20 cellular contexts compared by ENCODE assay signal in the genomic region with DNA sequence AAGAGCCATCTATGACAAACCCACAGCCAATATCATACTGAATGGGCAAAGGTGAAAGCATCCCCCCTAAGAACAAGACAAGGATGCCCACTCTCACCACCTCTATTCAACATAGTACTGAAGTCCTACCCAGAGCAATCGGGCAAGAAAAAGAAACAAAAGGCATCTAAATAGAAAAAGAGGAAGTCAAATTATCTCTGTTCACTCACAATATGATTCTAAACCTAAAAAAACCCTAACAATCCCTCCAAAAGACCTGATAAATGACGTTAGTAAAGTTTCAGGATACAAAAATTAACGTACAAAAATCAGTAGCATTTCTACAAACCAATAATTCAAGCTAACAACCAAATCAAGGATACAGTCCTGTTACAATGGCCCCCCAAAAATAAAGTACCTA. TPM values are rescaled to one million over a fixed set of nuclear protein-coding genes. Genes with fewer than 3 reads are reported as not detected.
A peak's percentile ranks its signal among the peaks of the same experiment; 100 is the strongest.
DNase-seq lines count a peak whose midpoint lies in the region; ATAC-seq, FAIRE-seq and TF ChIP-seq lines count a peak whose summit lies in the region.
"Had no signal": no experiment of that assay in that cellular context is flagged by ENCODE, and none has a peak within 500 bp of the region (broad histone marks: within the 10 kb centered on the region; RNA-seq: fewer than 3 reads in every experiment).

No MANE protein-coding gene starts in this region.

- no peak overlapping the region for H3K4me3 ChIP-seq in GM06990 (replicated peaks; ENCODE audit: low read depth, low read length)
- no peak overlapping the region for H3K4me3 ChIP-seq in astrocyte (ENCODE audit: insufficient read depth, low read depth, low read length)

- no peaks in the 10 kb centered on the region for H3K27me3 Mint-ChIP-seq in astrocyte (ENCODE audit: low read depth, unreplicated experiment)
- H3K27me3 Mint-ChIP-seq: CD4-positive, alpha-beta T cell had no signal

- H3K9ac ChIP-seq in astrocyte (ENCODE audit: low read length): no peak overlapping the region
- H3K9ac ChIP-seq: KMS-11 had no signal

- no peak overlapping the region for H2AFZ ChIP-seq in astrocyte (ENCODE audit: low read depth, low read length)

- H3K27ac Mint-ChIP-seq in astrocyte (ENCODE audit: unreplicated experiment): no peak overlapping the region
- H3K27ac Mint-ChIP-seq: CD4-positive, alpha-beta T cell; H9 had no signal

- H4K20me1 ChIP-seq in astrocyte (ENCODE audit: insufficient read depth, low read length): no peaks in the 10 kb centered on the region

- H3K36me3 Mint-ChIP-seq in astrocyte (ENCODE audit: low read depth, unreplicated experiment): peaks cover 12% of the 10 kb centered on the region

- FAIRE-seq in astrocyte (lab: Jason Lieb, UNC): peak; percentile 55
- FAIRE-seq: A204.1 had no signal

- DNase-seq in GM06990 (ENCODE audit: extremely low read depth, insufficient read length): peak; percentile 13
- DNase-seq in astrocyte (ENCODE audit: low read depth): no peak
- DNase-seq in activated CD4-positive, alpha-beta T cell treated with anti-CD3 and anti-CD28 coated beads, Interleukin-2, amount 50 U/mL, for 4 hours: no peak
- no peak for DNase-seq in epidermal melanocyte (ENCODE audit: insufficient read length, low spot score)
- no peak for DNase-seq in Right ventricle myocardium superior
- DNase-seq in NCI-H345 (lab: John Stamatoyannopoulos, UW): no peak
- DNase-seq: AML-193; CD4-positive, alpha-beta T cell; DMS79; H9; NCI-H1092; NCI-H1694; NCI-H446 had no signal

- H3K79me2 ChIP-seq in astrocyte (ENCODE audit: insufficient read depth, low read length): no peaks in the 10 kb centered on the region

- ATAC-seq in GM18868 (IDR thresholded peaks at IDR 0.05; ENCODE audit: unreplicated experiment): peak; percentile 88
- peak; percentile 61 for ATAC-seq in HG02759 (IDR thresholded peaks at IDR 0.05; ENCODE audit: unreplicated experiment)
- no peak for ATAC-seq in Right ventricle myocardium superior (ENCODE audit: poor library complexity)
- ATAC-seq: SK-N-SH treated with all-trans-retinoic acid at 6 μM for 48 hours had no signal

- H3K4me3 Mint-ChIP-seq in astrocyte (ENCODE audit: unreplicated experiment): no peak overlapping the region
- H3K4me3 Mint-ChIP-seq: CD4-positive, alpha-beta T cell; H9 had no signal

- intact Hi-C loops in Right ventricle myocardium superior (cut with DNase I): no loop called here

- no peaks in the 10 kb centered on the region; the same call in 1 of the 2 replicates for H3K36me3 ChIP-seq in GM06990 (ENCODE audit: control insufficient read depth, insufficient read depth, low read length)
- H3K36me3 ChIP-seq in astrocyte (ENCODE audit: insufficient read depth, low read length): peaks cover 3% of the 10 kb centered on the region

- no peaks in the 10 kb centered on the region for H3K9me3 Mint-ChIP-seq in astrocyte (ENCODE audit: unreplicated experiment)
- H3K9me3 Mint-ChIP-seq: CD4-positive, alpha-beta T cell; H9 had no signal

- H3K4me2 ChIP-seq in astrocyte (ENCODE audit: low read length): no peak overlapping the region
- H3K4me2 ChIP-seq: KMS-11 had no signal

- H3K4me1 ChIP-seq in astrocyte (ENCODE audit: insufficient read depth, low read length): peaks cover 5% of the 10 kb centered on the region

- H3K9me3 ChIP-seq in astrocyte (ENCODE audit: insufficient read depth, low read depth, low read length): no peaks in the 10 kb centered on the region

- TF ChIP-seq CTCF in GM06990 (IDR thresholded peaks at IDR 0.05; ENCODE audit: insufficient read depth, low read length, poor library complexity, severe bottlenecking): no peak
- no peak for TF ChIP-seq CTCF in astrocyte (IDR thresholded peaks at IDR 0.05; ENCODE audit: insufficient read depth, low read depth, low read length)

- peaks cover 6% of the 10 kb centered on the region for H3K4me1 Mint-ChIP-seq in astrocyte (ENCODE audit: low read depth, unreplicated experiment)
- H3K4me1 Mint-ChIP-seq: H9 had no signal

- no peak overlapping the region for H3K27ac ChIP-seq in astrocyte (ENCODE audit: low read depth, low read length)
- H3K27ac ChIP-seq: KMS-11 had no signal

- H3K27me3 ChIP-seq in GM06990 (replicated peaks; ENCODE audit: control insufficient read depth, insufficient read depth, low read length): no peaks in the 10 kb centered on the region
- no peaks in the 10 kb centered on the region for H3K27me3 ChIP-seq in astrocyte (ENCODE audit: insufficient read depth, low read length)

RNA-seq across cellular contexts. Expression of a gene that starts 26.9 kb away (rescaled TPM):
- total RNA-seq in astrocyte: 10.8 and 10.9 TPM in 2 replicates
- total RNA-seq in Right ventricle myocardium superior: 7.3 TPM

RNA-seq across cellular contexts. Expression of a gene that starts 51.9 kb away (rescaled TPM):
- total RNA-seq in astrocyte (not detected in 2 replicates), Right ventricle myocardium superior (not detected)
- total RNA-seq: CD4-positive, alpha-beta T cell; G401; H9; MCF 10A had no signal
